11 cellular contexts compared by ENCODE assay signal in genomic region chrX:68238568-68238967, GRCh38.
DNase-seq lines count a peak whose midpoint lies in the region; ATAC-seq and TF ChIP-seq lines count a peak whose summit lies in the region.
"Had no signal": no experiment of that assay in that cellular context is flagged by ENCODE, and none has a peak within 500 bp of the region (broad histone marks: within the 10 kb centered on the region; RNA-seq: fewer than 3 reads in every experiment).

No MANE protein-coding gene starts in this region.

- TF ChIP-seq CTCF in BJ (IDR thresholded peaks at IDR 0.05; ENCODE audit: insufficient read depth, low read depth, low read length) = peak; percentile 45
- peak; percentile 42; the same call in 1 of the 2 replicates for TF ChIP-seq CTCF in GM12874 (IDR thresholded peaks at IDR 0.05; ENCODE audit: insufficient read depth, low read depth, low read length)
- peak; percentile 27 for TF ChIP-seq CTCF in glutamatergic neuron (IDR thresholded peaks at IDR 0.05; ENCODE audit: partially characterized antibody, unreplicated experiment)

- DNase-seq in BJ (ENCODE audit: low read depth) (no peak), RPMI7951 (ENCODE audit: low read depth) (peak; percentile 2), glutamatergic neuron (peak; percentile 15), NCI-H187 (lab: John Stamatoyannopoulos, UW) (no peak), GM19238 (ENCODE audit: insufficient read length, low spot score) (no peak)
- DNase-seq: NCI-H1694 treated with DMSO at 0.1 percent for 48 hours; stimulated activated naive B cell treated with anti-CD40 and anti-IgM and Interleukin-4, amounts not matched to agents 10 μg/mL and 1 μg/mL and 100 μg/mL, for 72 hours had no signal

- H3K4me3 ChIP-seq in BJ (ENCODE audit: low read depth, low read length) = no peak overlapping the region
- H3K4me3 ChIP-seq: right atrium auricular region had no signal

- H3K4me1 Mint-ChIP-seq in glutamatergic neuron (ENCODE audit: low read depth, unreplicated experiment) = no peaks in the 10 kb centered on the region
- H3K4me1 Mint-ChIP-seq: stimulated activated naive B cell treated with anti-CD40 and anti-IgM and Interleukin-4, amounts not matched to agents 10 μg/mL and 1 μg/mL and 100 μg/mL, for 72 hours had no signal

- H3K36me3 Mint-ChIP-seq in glutamatergic neuron (ENCODE audit: unreplicated experiment) = no peaks in the 10 kb centered on the region
- H3K36me3 Mint-ChIP-seq: stimulated activated naive B cell treated with anti-CD40 and anti-IgM and Interleukin-4, amounts not matched to agents 10 μg/mL and 1 μg/mL and 100 μg/mL, for 72 hours had no signal

- no peaks in the 10 kb centered on the region for H3K36me3 ChIP-seq in BJ (ENCODE audit: control insufficient read depth, insufficient read depth, low read length)
- H3K36me3 ChIP-seq: right atrium auricular region had no signal

- no peak overlapping the region for H3K27ac Mint-ChIP-seq in glutamatergic neuron (ENCODE audit: unreplicated experiment)
- H3K27ac Mint-ChIP-seq: stimulated activated naive B cell treated with anti-CD40 and anti-IgM and Interleukin-4, amounts not matched to agents 10 μg/mL and 1 μg/mL and 100 μg/mL, for 72 hours had no signal

- H3K9me3 Mint-ChIP-seq in glutamatergic neuron (ENCODE audit: unreplicated experiment) = no peaks in the 10 kb centered on the region
- H3K9me3 Mint-ChIP-seq: stimulated activated naive B cell treated with anti-CD40 and anti-IgM and Interleukin-4, amounts not matched to agents 10 μg/mL and 1 μg/mL and 100 μg/mL, for 72 hours had no signal

- POLR2A ChIA-PET in BJ (lab: Charles Lee) = no interaction called here

- H3K27me3 ChIP-seq in BJ (ENCODE audit: control insufficient read depth, insufficient read depth, low read length) = no peaks in the 10 kb centered on the region
- H3K27me3 ChIP-seq: right atrium auricular region had no signal

- ATAC-seq in HG03159 (IDR thresholded peaks at IDR 0.05; ENCODE audit: unreplicated experiment) = no peak
- no peak for ATAC-seq in HG02571 (IDR thresholded peaks at IDR 0.05; ENCODE audit: unreplicated experiment)
- ATAC-seq: stimulated activated naive B cell treated with anti-CD40 and anti-IgM and Interleukin-4, amounts not matched to agents 10 μg/mL and 1 μg/mL and 100 μg/mL, for 72 hours had no signal

- H3K27me3 Mint-ChIP-seq in glutamatergic neuron (ENCODE audit: unreplicated experiment) = no peaks in the 10 kb centered on the region
- H3K27me3 Mint-ChIP-seq: stimulated activated naive B cell treated with anti-CD40 and anti-IgM and Interleukin-4, amounts not matched to agents 10 μg/mL and 1 μg/mL and 100 μg/mL, for 72 hours had no signal

- H3K4me3 Mint-ChIP-seq in glutamatergic neuron (ENCODE audit: unreplicated experiment) = no peak overlapping the region
- H3K4me3 Mint-ChIP-seq: stimulated activated naive B cell treated with anti-CD40 and anti-IgM and Interleukin-4, amounts not matched to agents 10 μg/mL and 1 μg/mL and 100 μg/mL, for 72 hours had no signal

- CTCF ChIA-PET in BJ (lab: Yijun Ruan, JAX) = interaction anchor here (0.7 kb wide), 1 partner anchor 91 kb away, joined by 3 read pairs; no protein-coding TSS in a partner anchor

Comparison
In these comparisons a context has a peak if more than half of its experiments do, and no peak if none do; other contexts are left out.
1. DNase-seq: peak in RPMI7951 (single experiment) and glutamatergic neuron (single experiment); none in BJ (single experiment), NCI-H187 (0 of 2) and GM19238 (single experiment).
2. Peak in every context shown above with its lines, with median percentiles within 50 percentile points of each other: CTCF ChIP-seq.